Comparison of ENCODE assay signal across 18 cellular contexts in the genomic region with DNA sequence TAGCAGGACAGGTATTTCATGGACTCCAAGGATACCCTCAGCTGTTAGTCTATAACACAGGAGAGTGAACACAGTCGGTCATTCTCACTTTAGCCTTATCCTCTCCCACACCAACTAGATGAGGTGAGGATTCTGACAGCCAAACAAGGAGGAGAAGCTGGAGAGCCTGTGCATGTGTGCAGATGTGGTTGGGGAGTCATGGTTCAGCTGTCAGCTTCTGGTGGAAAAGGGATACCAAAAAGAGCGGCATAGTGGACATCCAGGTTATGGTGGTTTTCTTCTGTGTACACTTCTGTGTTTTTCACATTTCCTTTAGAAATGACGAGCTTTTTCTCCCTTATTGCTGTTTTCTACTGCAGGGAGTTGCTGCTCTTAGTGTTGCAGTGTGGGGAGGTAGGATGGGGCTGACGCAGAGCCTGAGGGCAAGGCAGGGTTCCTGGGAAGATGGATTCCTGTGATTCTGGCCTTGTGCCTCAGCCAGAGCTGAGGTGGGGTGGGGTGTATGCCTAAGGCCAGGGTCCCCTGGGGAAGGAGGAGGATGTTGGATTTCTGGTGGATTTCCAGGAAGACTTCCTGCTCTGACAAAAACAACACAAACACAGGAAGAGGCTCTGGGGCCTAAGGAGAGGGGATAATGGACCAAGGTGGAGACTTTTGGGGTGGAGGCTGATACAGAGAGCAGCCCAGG. TPM values are rescaled to one million over a fixed set of nuclear protein-coding genes. Genes with fewer than 3 reads are reported as not detected.
DNase-seq lines count a peak whose midpoint lies in the region; FAIRE-seq and TF ChIP-seq lines count a peak whose summit lies in the region.
"Had no signal": no experiment of that assay in that cellular context is flagged by ENCODE, and none has a peak within 500 bp of the region (broad histone marks: within the 10 kb centered on the region; RNA-seq: fewer than 3 reads in every experiment).

No MANE protein-coding gene starts in this region.

- intact Hi-C loops in kidney (cut with DNase I): no loop called here

- H3K36me3 ChIP-seq in kidney (ENCODE audit: control insufficient read depth in 1 of 2, insufficient read depth in 2 of 2, low read length in 2 of 2): no peaks in the 10 kb centered on the region
- H3K36me3 ChIP-seq in stomach smooth muscle (ENCODE audit: control insufficient read depth in 2 of 2, insufficient read depth in 2 of 2, low read length in 2 of 2): no peaks in the 10 kb centered on the region
- H3K36me3 ChIP-seq: left lung, MG63 had no signal

- TF ChIP-seq CTCF in kidney (IDR thresholded peaks at IDR 0.05; ENCODE audit: borderline replicate concordance, extremely low read depth, insufficient read depth): no peak

- H3K4me1 ChIP-seq in kidney (ENCODE audit: control insufficient read depth in 1 of 2, insufficient read depth in 1 of 2, low read depth in 1 of 2, low read length in 2 of 2) (peaks cover 8 to 9% of the 10 kb centered on the region in 2 donors), stomach smooth muscle (ENCODE audit: control insufficient read depth, insufficient read depth, low read length) (peaks cover 13% of the 10 kb centered on the region)

- no peaks in the 10 kb centered on the region for H3K27me3 ChIP-seq in stomach smooth muscle (ENCODE audit: control insufficient read depth in 1 of 2, insufficient read depth in 2 of 2, low read length in 2 of 2)
- H3K27me3 ChIP-seq: left lung, MG63 had no signal

- H3K9ac ChIP-seq in kidney (ENCODE audit: low read length in 2 of 2) (no peak overlapping the region), stomach smooth muscle (ENCODE audit: low read length in 2 of 2) (no peak overlapping the region)

- FAIRE-seq in kidney (lab: Jason Lieb, UNC): no peak

- H3K27ac ChIP-seq in kidney (ENCODE audit: low read depth in 2 of 2, low read length in 2 of 2) (peak overlapping the region; percentile 37 to 43), stomach smooth muscle (ENCODE audit: low read length) (peak overlapping the region; percentile 53)

- H3K9me3 ChIP-seq in kidney (ENCODE audit: control insufficient read depth in 1 of 2, low read length in 2 of 2) (no peaks in the 10 kb centered on the region), stomach smooth muscle (ENCODE audit: control insufficient read depth in 2 of 2, low read length in 2 of 2) (no peaks in the 10 kb centered on the region)
- H3K9me3 ChIP-seq: left lung, MG63 had no signal

- no peak overlapping the region for H3K4me3 ChIP-seq in kidney (ENCODE audit: low read length in 2 of 2)
- no peak overlapping the region for H3K4me3 ChIP-seq in stomach smooth muscle (ENCODE audit: low read length in 2 of 2)
- H3K4me3 ChIP-seq: left lung, MG63 had no signal

- DNase-seq in NCI-H69 (lab: John Stamatoyannopoulos, UW): peak; percentile 9
- peak; percentile 30 for DNase-seq in dermis blood vessel endothelial cell
- no peak for DNase-seq in kidney
- DNase-seq in stimulated activated CD4-positive, alpha-beta T cell treated with anti-CD3 and anti-CD28 coated beads, Interleukin-15, amount 100 ng/mL, for 24 hours: no peak
- no peak for DNase-seq in NCI-H2107 treated with DMSO at 0.1 percent for 48 hours (lab: John Stamatoyannopoulos, UW; ENCODE audit: unreplicated experiment)
- no peak for DNase-seq in DMS153 (lab: John Stamatoyannopoulos, UW)
- DNase-seq in NCI-H1694 (lab: John Stamatoyannopoulos, UW): no peak
- DNase-seq: activated CD8-positive, alpha-beta T cell treated with anti-CD3 and anti-CD28 coated beads, Interleukin-2, amount 10 ng/mL, durations not matched to agents 7 days and 5 days; activated naive CD4-positive, alpha-beta T cell; CD4-positive, CD25-positive, alpha-beta regulatory T cell; cerebellar nuclear complex; left lung; MG63; NCI-H2171 treated with DMSO at 0.1 percent for 48 hours; OCI-M1; posterior cingulate gyrus; stimulated activated CD4-positive, alpha-beta T cell treated with anti-CD3 and anti-CD28 coated beads, Interleukin-4, amount 100 ng/mL, for 4 hours had no signal

RNA-seq across cellular contexts. Expression of a gene that starts 26.5 kb away (rescaled TPM):
- total RNA-seq in dermis blood vessel endothelial cell (13.4 and 13.8 TPM in 2 replicates), kidney (40.8 TPM)
- 82.5 TPM for polyA plus RNA-seq in kidney (ENCODE audit: insufficient read depth, low read depth, low replicate concordance)
- polyA plus RNA-seq: CD4-positive, CD25-positive, alpha-beta regulatory T cell had no signal

Comparison
In these comparisons a context has a peak if more than half of its experiments do, and no peak if none do; other contexts are left out.
1. DNase-seq: peak in NCI-H69 (single experiment) and dermis blood vessel endothelial cell (single experiment); none in kidney (single experiment), stimulated activated CD4-positive, alpha-beta T cell treated with anti-CD3 and anti-CD28 coated beads, Interleukin-15, amount 100 ng/mL, for 24 hours (single experiment), NCI-H2107 treated with DMSO at 0.1 percent for 48 hours (single experiment), DMS153 (single experiment) and NCI-H1694 (single experiment).